In the genomic region with DNA sequence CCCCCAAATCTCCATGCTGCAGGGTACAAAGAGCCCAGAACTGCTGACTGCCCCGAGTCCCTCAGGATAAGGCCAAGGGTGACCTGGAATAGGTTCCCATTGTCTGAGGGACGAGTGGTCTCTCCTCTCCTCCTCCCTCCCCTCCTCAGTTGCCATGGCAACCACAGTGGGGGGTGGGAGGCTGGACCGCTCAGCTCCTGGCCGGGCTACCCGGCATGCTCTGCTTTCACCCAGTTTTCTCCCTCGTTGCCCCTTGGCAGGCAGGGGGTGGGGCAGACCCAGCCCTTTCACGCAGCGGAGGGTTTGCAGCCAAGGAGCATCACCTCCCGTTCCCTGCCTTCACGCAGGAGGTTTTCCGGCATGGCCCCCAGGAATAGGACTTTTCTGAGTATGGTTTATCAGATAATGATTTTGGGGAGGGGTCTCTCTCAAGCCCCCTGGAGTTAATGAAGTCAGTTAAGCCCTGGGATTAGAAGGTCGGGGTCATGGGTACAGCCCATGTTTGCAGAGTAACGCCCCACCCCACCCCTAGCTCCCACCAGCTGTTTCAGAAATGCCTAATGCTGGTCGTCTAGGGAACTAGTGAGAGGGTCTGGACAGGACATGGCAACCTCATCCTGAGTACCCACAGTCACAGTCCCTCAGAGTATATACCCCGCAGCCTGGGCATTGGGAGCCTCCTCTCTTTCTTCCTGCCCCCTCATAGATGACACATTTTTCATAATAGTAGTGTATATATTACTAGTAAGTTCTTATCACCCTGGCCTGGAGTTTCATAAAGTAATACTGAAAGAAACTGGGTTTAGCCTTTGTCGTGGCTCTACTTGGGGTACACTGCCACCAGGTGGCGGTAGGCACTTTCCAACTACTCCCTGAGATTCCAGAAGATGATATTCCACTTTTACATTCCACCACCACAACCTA, we compare ENCODE assay signal across 7 cellular contexts. TPM values are rescaled to one million over a fixed set of nuclear protein-coding genes. Genes with fewer than 3 reads are reported as not detected.
DNase-seq lines count a peak whose midpoint lies in the region; ATAC-seq and TF ChIP-seq lines count a peak whose summit lies in the region.

No MANE protein-coding gene starts in this region.

- H3K27ac Mint-ChIP-seq in endodermal cell = no peak overlapping the region
- H3K27ac Mint-ChIP-seq in CD4-positive, alpha-beta T cell = no peak overlapping the region

- H4K20me1 ChIP-seq in OCI-LY3 (ENCODE audit: insufficient read depth, low read length) = no peaks in the 10 kb centered on the region

- H3K4me3 Mint-ChIP-seq in endodermal cell = no peak overlapping the region
- H3K4me3 Mint-ChIP-seq in CD4-positive, alpha-beta T cell = no peak overlapping the region

- ATAC-seq in CD4-positive, alpha-beta T cell (ENCODE audit: poor library complexity) = no peak
- ATAC-seq in HG02642 (IDR thresholded peaks at IDR 0.05; ENCODE audit: poor library complexity, unreplicated experiment) = no peak

- peak; percentile 84 for TF ChIP-seq CTCF in HFF-Myc (IDR thresholded peaks at IDR 0.05; ENCODE audit: low read depth, low read length, missing control alignments)
- peak; percentile 80 for TF ChIP-seq CTCF in OCI-LY3 (IDR thresholded peaks at IDR 0.05; ENCODE audit: low read depth, low read length)
- TF ChIP-seq CTCF in endodermal cell (conservative IDR thresholded peaks at IDR 0.05) = peak; percentile 95
- no peak for TF ChIP-seq CTCF in CD4-positive, alpha-beta T cell (IDR thresholded peaks at IDR 0.05)

- CTCF ChIA-PET in CD4-positive, alpha-beta T cell (lab: Charles Lee) = no interaction called here

- no peaks in the 10 kb centered on the region for H3K27me3 Mint-ChIP-seq in endodermal cell (ENCODE audit: insufficient read depth)
- H3K27me3 Mint-ChIP-seq in CD4-positive, alpha-beta T cell = peaks cover 62% of the 10 kb centered on the region

- H3K9me3 Mint-ChIP-seq in endodermal cell = no peaks in the 10 kb centered on the region
- H3K9me3 Mint-ChIP-seq in CD4-positive, alpha-beta T cell = no peaks in the 10 kb centered on the region

- no peaks in the 10 kb centered on the region for H3K4me1 Mint-ChIP-seq in endodermal cell
- no peaks in the 10 kb centered on the region for H3K4me1 Mint-ChIP-seq in CD4-positive, alpha-beta T cell (ENCODE audit: low read depth)

- H3K79me2 ChIP-seq in OCI-LY3 (ENCODE audit: low read length) = no peaks in the 10 kb centered on the region

- no peak overlapping the region for H3K27ac ChIP-seq in OCI-LY3 (ENCODE audit: low read length)
- peak overlapping the region; percentile 84 for H3K27ac ChIP-seq in endodermal cell (ENCODE audit: low read depth, low read length)
- H3K27ac ChIP-seq in CD4-positive, alpha-beta T cell (ENCODE audit: low read depth, low read length) = no peak overlapping the region

- H2AFZ ChIP-seq in OCI-LY3 (ENCODE audit: low read depth, low read length) = no peak overlapping the region

- 20 to 38% methylated on average over 2 to 17 of the region's 17 CpGs for WGBS in endodermal cell (ENCODE audit: insufficient coverage in 1 of 2, insufficient read length in 1 of 2), 2 experiments

- no peaks in the 10 kb centered on the region for H3K9me3 ChIP-seq in OCI-LY3 (ENCODE audit: insufficient read depth, low read length)
- H3K9me3 ChIP-seq in endodermal cell (ENCODE audit: control insufficient read depth, low read length) = no peaks in the 10 kb centered on the region
- H3K9me3 ChIP-seq in CD4-positive, alpha-beta T cell (ENCODE audit: control insufficient read depth, low read length) = no peaks in the 10 kb centered on the region

- DNase-seq in DMS79 treated with DMSO at 0.1 percent for 48 hours (lab: John Stamatoyannopoulos, UW) (peak; percentile 44), HFF-Myc (ENCODE audit: extremely low read depth, low read depth) (peak; percentile 25), endodermal cell (peak; percentile 81), myocyte (ENCODE audit: low read depth) (peak; percentile 68)
- no peak for DNase-seq in CD4-positive, alpha-beta T cell

- H3K9ac ChIP-seq in OCI-LY3 (ENCODE audit: low read length) = no peak overlapping the region
- H3K9ac ChIP-seq in endodermal cell (ENCODE audit: extremely low read depth, low read length, poor library complexity, severe bottlenecking) = no peak overlapping the region

- POLR2A ChIA-PET in CD4-positive, alpha-beta T cell (lab: Charles Lee) = no interaction called here

- no peaks in the 10 kb centered on the region for H3K36me3 ChIP-seq in OCI-LY3 (replicated peaks; ENCODE audit: low read depth, low read length)
- no peaks in the 10 kb centered on the region for H3K36me3 ChIP-seq in endodermal cell (ENCODE audit: control insufficient read depth, insufficient read depth, low read length)

- H3K27me3 ChIP-seq in OCI-LY3 (ENCODE audit: low read depth, low read length) = peaks cover 24% of the 10 kb centered on the region
- H3K27me3 ChIP-seq in endodermal cell (ENCODE audit: control insufficient read depth, insufficient read depth, low read length, poor library complexity, severe bottlenecking) = no peaks in the 10 kb centered on the region
- H3K27me3 ChIP-seq in CD4-positive, alpha-beta T cell (ENCODE audit: control insufficient read depth, insufficient read depth, low read length) = peaks cover 21% of the 10 kb centered on the region

- intact Hi-C loops in CD4-positive, alpha-beta T cell (cut with DNase I, micrococcal nuclease) = no loop called here

- no peaks in the 10 kb centered on the region for H3K36me3 Mint-ChIP-seq in endodermal cell (ENCODE audit: low read depth)
- H3K36me3 Mint-ChIP-seq in CD4-positive, alpha-beta T cell (ENCODE audit: low read depth) = no peaks in the 10 kb centered on the region

- H3K4me2 ChIP-seq in OCI-LY3 (ENCODE audit: low read length) = no peak overlapping the region

- H3K4me3 ChIP-seq in HFF-Myc (replicated peaks; ENCODE audit: low read depth, low read length) (no peak overlapping the region), OCI-LY3 (ENCODE audit: low read length) (no peak overlapping the region), endodermal cell (ENCODE audit: low read length) (no peak overlapping the region)

- H3K4me1 ChIP-seq in OCI-LY3 (ENCODE audit: low read length) = peaks cover 4% of the 10 kb centered on the region; the same call in 1 of the 2 replicates
- peaks cover 2% of the 10 kb centered on the region for H3K4me1 ChIP-seq in endodermal cell (ENCODE audit: control insufficient read depth, insufficient read depth, low read length)

RNA-seq across cellular contexts. Expression of a gene that starts 20.7 kb away (rescaled TPM):
- total RNA-seq in endodermal cell (not detected), myocyte (not detected in 2 replicates)
- not detected for polyA plus RNA-seq in endodermal cell (2013, experiment 1 of 2)
- polyA plus RNA-seq in endodermal cell (2013, experiment 2 of 2) = not detected
- polyA plus RNA-seq in myocyte (2012) = not detected
- total RNA-seq in CD4-positive, alpha-beta T cell = not detected

RNA-seq across cellular contexts. Expression of a gene that starts 30.3 kb away (rescaled TPM):
- not detected for total RNA-seq in endodermal cell
- polyA plus RNA-seq in endodermal cell (2013, experiment 1 of 2) = not detected
- not detected for polyA plus RNA-seq in endodermal cell (2013, experiment 2 of 2)
- not detected in 2 replicates for total RNA-seq in myocyte
- not detected for polyA plus RNA-seq in myocyte (2012)
- not detected for total RNA-seq in CD4-positive, alpha-beta T cell

RNA-seq across cellular contexts. Expression of a gene that starts 36.9 kb away (rescaled TPM):
- 10 to 100 TPM; 34.0 to 50.7 TPM for total RNA-seq in endodermal cell
- 49.8 TPM for polyA plus RNA-seq in endodermal cell (2013, experiment 1 of 2)
- polyA plus RNA-seq in endodermal cell (2013, experiment 2 of 2) = 46.5 TPM
- 4.2 and 9.5 TPM in 2 replicates for total RNA-seq in myocyte
- 7.4 TPM for polyA plus RNA-seq in myocyte (2012)
- total RNA-seq in CD4-positive, alpha-beta T cell = under 1 TPM in 1 of 2 experiments, not detected in 1; 0.08 TPM

RNA-seq across cellular contexts. Expression of a gene that starts 37.3 kb away (rescaled TPM):
- total RNA-seq in endodermal cell = not detected
- not detected for polyA plus RNA-seq in endodermal cell (2013, experiment 1 of 2)
- polyA plus RNA-seq in endodermal cell (2013, experiment 2 of 2) = not detected
- total RNA-seq in myocyte = not detected in 2 replicates
- polyA plus RNA-seq in myocyte (2012) = not detected
- total RNA-seq in CD4-positive, alpha-beta T cell = not detected

Comparison
In these comparisons a context has a peak if more than half of its experiments do, and no peak if none do; other contexts are left out.
1. DNase-seq: peak in DMS79 treated with DMSO at 0.1 percent for 48 hours (single experiment), HFF-Myc (single experiment), endodermal cell (single experiment) and myocyte (single experiment); none in CD4-positive, alpha-beta T cell (0 of 10).